ENCODE assay signal across 14 cellular contexts in the genomic region with DNA sequence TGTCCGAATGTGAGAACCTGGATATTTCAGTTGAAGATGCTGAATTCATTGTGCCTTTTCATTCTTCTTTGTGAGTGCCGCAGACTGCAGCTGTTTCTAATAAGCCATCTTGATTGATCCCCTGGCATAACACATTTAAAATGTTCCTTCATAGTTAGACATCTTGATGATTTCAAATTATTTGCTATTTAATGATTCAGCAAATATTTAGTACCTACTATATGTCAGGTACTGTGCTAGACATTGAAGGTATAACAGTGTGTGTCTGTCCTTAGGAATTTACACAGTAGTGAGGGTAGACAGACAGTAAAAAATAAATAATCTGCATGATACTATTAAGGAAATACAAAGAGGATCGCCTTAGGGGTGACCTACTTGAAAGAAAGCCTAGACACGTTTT.
A peak's percentile ranks its signal among the peaks of the same experiment; 100 is the strongest.
DNase-seq lines count a peak whose midpoint lies in the region; ATAC-seq, FAIRE-seq and TF ChIP-seq lines count a peak whose summit lies in the region.
"Had no signal": no experiment of that assay in that cellular context is flagged by ENCODE, and none has a peak within 500 bp of the region (broad histone marks: within the 10 kb centered on the region; RNA-seq: fewer than 3 reads in every experiment).

No MANE protein-coding gene starts in this region.

- no peak for FAIRE-seq in astrocyte (lab: Jason Lieb, UNC)

- peak overlapping the region; percentile 33 to 57 for H3K27ac Mint-ChIP-seq in activated naive CD4-positive, alpha-beta T cell treated with anti-CD3 and anti-CD28 coated beads, Interleukin-2, amount 50 U/mL, for 72 hours
- no peak overlapping the region for H3K27ac Mint-ChIP-seq in activated naive CD4-positive, alpha-beta T cell treated with anti-CD3 and anti-CD28 coated beads, Interleukin-2, amount 10 ng/mL, durations not matched to agents 7 days and 5 days
- peak overlapping the region in 2 of 3 experiments; percentile 3 to 5; a peak in 1 of 7 replicates for H3K27ac Mint-ChIP-seq in H9
- peak overlapping the region; percentile 88 for H3K27ac Mint-ChIP-seq in astrocyte (ENCODE audit: unreplicated experiment)

- no peak overlapping the region for H2BK20ac ChIP-seq in H9 (ENCODE audit: low read depth, low read length, poor library complexity, severe bottlenecking)

- H3K79me1 ChIP-seq in H9 (ENCODE audit: insufficient read depth, low read depth, low read length, poor library complexity, severe bottlenecking) = no peaks in the 10 kb centered on the region

- H3K18ac ChIP-seq in H9 (ENCODE audit: insufficient read length, low read depth, low read length) = no peak overlapping the region

- H3K36me3 Mint-ChIP-seq in activated naive CD4-positive, alpha-beta T cell treated with anti-CD3 and anti-CD28 coated beads, Interleukin-2, amount 50 U/mL, for 72 hours = peaks cover 41 to 50% of the 10 kb centered on the region in 2 donors
- peaks cover 57% of the 10 kb centered on the region for H3K36me3 Mint-ChIP-seq in activated naive CD4-positive, alpha-beta T cell treated with anti-CD3 and anti-CD28 coated beads, Interleukin-2, amount 10 ng/mL, durations not matched to agents 7 days and 5 days
- peaks cover 29 to 44% (median 42%) of the 10 kb centered on the region in 3 experiments for H3K36me3 Mint-ChIP-seq in H9 (ENCODE audit: insufficient read depth in 1 of 3, low read depth in 3 of 3)
- H3K36me3 Mint-ChIP-seq in astrocyte (ENCODE audit: low read depth, unreplicated experiment) = peaks cover 30% of the 10 kb centered on the region

- no peak overlapping the region for H2BK120ac ChIP-seq in H9 (ENCODE audit: low read depth, low read length, poor library complexity, severe bottlenecking)

- no peak overlapping the region for H3K56ac ChIP-seq in H9 (ENCODE audit: insufficient read length, low read depth, low read length)

- H4K5ac ChIP-seq in H9 (ENCODE audit: insufficient read length, low read depth, low read length) = no peak overlapping the region

- no peak overlapping the region for H2AFZ ChIP-seq in H9 (ENCODE audit: low read length)
- H2AFZ ChIP-seq in astrocyte (ENCODE audit: low read depth, low read length) = no peak overlapping the region
- H2AFZ ChIP-seq in fibroblast of lung (ENCODE audit: low read length) = no peak overlapping the region

- H4K20me1 ChIP-seq in H9 (ENCODE audit: control insufficient read depth, insufficient read depth, insufficient read length) (no peaks in the 10 kb centered on the region), astrocyte (ENCODE audit: insufficient read depth, low read length) (peaks cover 8% of the 10 kb centered on the region), fibroblast of lung (ENCODE audit: control insufficient read depth, extremely low read depth, insufficient read depth, low read length) (no peaks in the 10 kb centered on the region)
- H4K20me1 ChIP-seq: BLaER1 had no signal

- no peak overlapping the region for H2BK12ac ChIP-seq in H9 (ENCODE audit: insufficient read length, low read depth, low read length)

- H3K4me3 Mint-ChIP-seq in activated naive CD4-positive, alpha-beta T cell treated with anti-CD3 and anti-CD28 coated beads, Interleukin-2, amount 10 ng/mL, durations not matched to agents 7 days and 5 days = no peak overlapping the region
- H3K4me3 Mint-ChIP-seq in H9 = no peak overlapping the region
- no peak overlapping the region for H3K4me3 Mint-ChIP-seq in astrocyte (ENCODE audit: unreplicated experiment)
- H3K4me3 Mint-ChIP-seq: CD14-positive monocyte; CD4-positive, alpha-beta memory T cell had no signal

- H3K4me2 ChIP-seq in H9 (ENCODE audit: insufficient read depth, insufficient read length, low read length) (no peak overlapping the region), astrocyte (ENCODE audit: low read length) (peak overlapping the region; percentile 41), fibroblast of lung (ENCODE audit: extremely low read depth, insufficient read depth, low read length) (no peak overlapping the region)
- H3K4me2 ChIP-seq: BLaER1 had no signal

- WGBS in H9 (ENCODE audit: extremely low coverage, insufficient read length, low lambda C conversion rate) = no CpG with 5 or more reads among the region's 4 CpGs

- DNase-seq in activated naive CD4-positive, alpha-beta T cell treated with anti-CD3 and anti-CD28 coated beads, Interleukin-2, amount 50 U/mL, for 72 hours (ENCODE audit: low spot score in 2 of 2) = no peak
- DNase-seq in activated naive CD4-positive, alpha-beta T cell treated with anti-CD3 and anti-CD28 coated beads, Interleukin-2, amount 10 ng/mL, durations not matched to agents 7 days and 5 days = no peak
- DNase-seq in H9 (no peak), astrocyte (ENCODE audit: low read depth) (no peak), fibroblast of lung (ENCODE audit: low read depth in 2 of 2) (no peak), SW 1271 (lab: John Stamatoyannopoulos, UW) (no peak)
- DNase-seq: CD4-positive, alpha-beta memory T cell; DMS79 treated with DMSO at 0.1 percent for 48 hours; GF-D8 had no signal

- H2BK5ac ChIP-seq in H9 (ENCODE audit: insufficient read length, low read length) = no peak overlapping the region

- no peak overlapping the region for H3K9ac ChIP-seq in H9 (ENCODE audit: extremely low read depth, insufficient read length, low read length)
- H3K9ac ChIP-seq in astrocyte (ENCODE audit: low read length) = peak overlapping the region; percentile 49
- H3K9ac ChIP-seq in fibroblast of lung (ENCODE audit: insufficient read depth, low read length) = no peak overlapping the region
- H3K9ac ChIP-seq: BLaER1 had no signal

- H3K4ac ChIP-seq in H9 (ENCODE audit: low read depth, low read length) = no peak overlapping the region

- H3K79me2 ChIP-seq in H9 (ENCODE audit: insufficient read depth, low read length) (no peaks in the 10 kb centered on the region), astrocyte (ENCODE audit: insufficient read depth, low read length) (no peaks in the 10 kb centered on the region), fibroblast of lung (ENCODE audit: control insufficient read depth, insufficient read depth, low read length) (no peaks in the 10 kb centered on the region)

- H4K91ac ChIP-seq in H9 (ENCODE audit: insufficient read length, low read depth, low read length) = no peak overlapping the region

- ATAC-seq in activated naive CD4-positive, alpha-beta T cell treated with anti-CD3 and anti-CD28 coated beads, Interleukin-2, amount 50 U/mL, for 72 hours = no peak
- ATAC-seq in GM21737 (IDR thresholded peaks at IDR 0.05; ENCODE audit: unreplicated experiment) (no peak), HG03108 (IDR thresholded peaks at IDR 0.05; ENCODE audit: unreplicated experiment) (no peak)

- H3K14ac ChIP-seq in H9 (ENCODE audit: insufficient read depth, low read length) = no peak overlapping the region

- H3K9me3 ChIP-seq in H9 (ENCODE audit: control insufficient read depth, low read depth, low read length) (no peaks in the 10 kb centered on the region), astrocyte (ENCODE audit: insufficient read depth, low read depth, low read length) (no peaks in the 10 kb centered on the region), fibroblast of lung (ENCODE audit: control insufficient read depth, insufficient read depth, low read depth, low read length) (no peaks in the 10 kb centered on the region)

- H3T11ph ChIP-seq in H9 (ENCODE audit: low read length) = no peak overlapping the region

- H3K9me3 Mint-ChIP-seq in activated naive CD4-positive, alpha-beta T cell treated with anti-CD3 and anti-CD28 coated beads, Interleukin-2, amount 50 U/mL, for 72 hours = peaks cover 8 to 16% of the 10 kb centered on the region in 2 donors
- H3K9me3 Mint-ChIP-seq in activated naive CD4-positive, alpha-beta T cell treated with anti-CD3 and anti-CD28 coated beads, Interleukin-2, amount 10 ng/mL, durations not matched to agents 7 days and 5 days = peaks cover 9% of the 10 kb centered on the region
- H3K9me3 Mint-ChIP-seq in H9 = no peaks in the 10 kb centered on the region
- peaks cover 16% of the 10 kb centered on the region for H3K9me3 Mint-ChIP-seq in astrocyte (ENCODE audit: unreplicated experiment)

- H3K23ac ChIP-seq in H9 (ENCODE audit: insufficient read length, low read depth, low read length) = no peak overlapping the region

- H2AK5ac ChIP-seq in H9 (ENCODE audit: insufficient read length, low read length) = no peak overlapping the region

- H3K4me3 ChIP-seq in astrocyte (ENCODE audit: insufficient read depth, low read depth, low read length) (no peak overlapping the region), fibroblast of lung (replicated peaks in 1 of 4; ENCODE audit: control extremely low read depth in 1 of 4, insufficient read depth in 1 of 4, low read depth in 3 of 4, low read length in 4 of 4) (no peak overlapping the region)
- H3K4me3 ChIP-seq: BLaER1 had no signal

- TF ChIP-seq CTCF in H9 (conservative IDR thresholded peaks at IDR 0.05) = no peak
- TF ChIP-seq CTCF in astrocyte (IDR thresholded peaks at IDR 0.05; ENCODE audit: insufficient read depth, low read depth, low read length) = no peak
- TF ChIP-seq CTCF in fibroblast of lung (conservative IDR thresholded peaks at IDR 0.05 in 1 of 2, IDR thresholded peaks at IDR 0.05 in 1 of 2; ENCODE audit: low read depth in 1 of 2, low read length in 2 of 2) = no peak

- H3K27ac ChIP-seq in H9 (ENCODE audit: insufficient read length, low read depth, low read length) = no peak overlapping the region
- peak overlapping the region; percentile 85 for H3K27ac ChIP-seq in astrocyte (ENCODE audit: low read depth, low read length)
- peak overlapping the region; percentile 13 for H3K27ac ChIP-seq in fibroblast of lung (ENCODE audit: insufficient read depth, low read length)
- H3K27ac ChIP-seq: 22Rv1, BLaER1 had no signal

- H3K27me3 Mint-ChIP-seq in activated naive CD4-positive, alpha-beta T cell treated with anti-CD3 and anti-CD28 coated beads, Interleukin-2, amount 10 ng/mL, durations not matched to agents 7 days and 5 days = no peaks in the 10 kb centered on the region
- H3K27me3 Mint-ChIP-seq in H9 (ENCODE audit: low read depth) = no peaks in the 10 kb centered on the region
- no peaks in the 10 kb centered on the region for H3K27me3 Mint-ChIP-seq in astrocyte (ENCODE audit: low read depth, unreplicated experiment)
- H3K27me3 Mint-ChIP-seq: CD4-positive, alpha-beta memory T cell had no signal

- no peaks in the 10 kb centered on the region for H3K4me1 ChIP-seq in H9 (ENCODE audit: insufficient read depth, low read length)
- H3K4me1 ChIP-seq in astrocyte (ENCODE audit: insufficient read depth, low read length) = peaks cover 12% of the 10 kb centered on the region
- peaks cover 3% of the 10 kb centered on the region for H3K4me1 ChIP-seq in fibroblast of lung (ENCODE audit: control insufficient read depth, extremely low read depth, insufficient read depth, low read length)
- H3K4me1 ChIP-seq: BLaER1 had no signal

- no peaks in the 10 kb centered on the region for H3K27me3 ChIP-seq in H9 (ENCODE audit: insufficient read depth, low read length)
- H3K27me3 ChIP-seq in astrocyte (ENCODE audit: insufficient read depth, low read length) = no peaks in the 10 kb centered on the region
- no peaks in the 10 kb centered on the region for H3K27me3 ChIP-seq in fibroblast of lung (ENCODE audit: control insufficient read depth, insufficient read depth, low read length)
- H3K27me3 ChIP-seq: BLaER1 had no signal

- no peak overlapping the region for H4K8ac ChIP-seq in H9 (replicated peaks; ENCODE audit: insufficient read length, low read depth, low read length)

- CTCF ChIA-PET in activated naive CD4-positive, alpha-beta T cell treated with anti-CD3 and anti-CD28 coated beads, Interleukin-2, amount 10 ng/mL, durations not matched to agents 7 days and 5 days (lab: Charles Lee) = no interaction called here

- H3K36me3 ChIP-seq in astrocyte (ENCODE audit: insufficient read depth, low read length) (peaks cover 5% of the 10 kb centered on the region), fibroblast of lung (ENCODE audit: control insufficient read depth, insufficient read depth, low read length) (no peaks in the 10 kb centered on the region)

- no peak overlapping the region for H2BK15ac ChIP-seq in H9 (ENCODE audit: low read depth, low read length)

- H3K23me2 ChIP-seq in H9 (ENCODE audit: insufficient read length, low read depth, low read length, poor library complexity, severe bottlenecking) = no peaks in the 10 kb centered on the region

- peaks cover 4% of the 10 kb centered on the region for H3K4me1 Mint-ChIP-seq in activated naive CD4-positive, alpha-beta T cell treated with anti-CD3 and anti-CD28 coated beads, Interleukin-2, amount 10 ng/mL, durations not matched to agents 7 days and 5 days
- H3K4me1 Mint-ChIP-seq in H9 (no peaks in the 10 kb centered on the region), astrocyte (ENCODE audit: low read depth, unreplicated experiment) (peaks cover 17% of the 10 kb centered on the region)
- H3K4me1 Mint-ChIP-seq: CD14-positive monocyte had no signal
